1 cellular context compared by ENCODE assay signal in the genomic region with DNA sequence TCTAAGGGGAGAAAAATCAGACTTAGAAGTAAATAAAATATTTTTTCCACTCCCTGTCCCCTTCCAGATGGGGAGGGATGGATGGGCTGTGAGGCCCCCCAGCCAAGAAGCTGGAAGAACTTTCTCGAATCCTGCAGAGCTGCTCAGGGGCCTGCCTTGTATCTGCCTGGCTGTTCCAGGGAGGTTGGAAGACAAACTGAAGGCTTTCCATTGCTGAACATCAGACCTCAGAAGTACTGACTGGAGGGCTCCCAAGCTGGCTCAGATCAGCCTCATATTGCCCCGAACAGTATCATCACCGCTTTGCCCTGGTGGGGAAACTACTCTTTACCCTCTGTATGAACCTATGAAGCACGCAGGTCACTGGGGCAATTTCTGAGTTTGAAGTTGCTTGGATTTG.
TF ChIP-seq lines count a peak whose summit lies in the region.

No MANE protein-coding gene starts in this region.

TF ChIP-seq in IMR-90, 13 proteins besides CTCF, POLR2A, EP300 and RAD21:
- TF ChIP-seq MAFK (IDR thresholded peaks at IDR 0.05; ENCODE audit: low read depth, low read length) (no peak), MAZ (IDR thresholded peaks at IDR 0.05; ENCODE audit: borderline replicate concordance, low read depth, low read length) (no peak), CHD1 (IDR thresholded peaks at IDR 0.05; ENCODE audit: low read depth, low read length) (no peak)
